8 cellular contexts compared by ENCODE assay signal in the genomic region with DNA sequence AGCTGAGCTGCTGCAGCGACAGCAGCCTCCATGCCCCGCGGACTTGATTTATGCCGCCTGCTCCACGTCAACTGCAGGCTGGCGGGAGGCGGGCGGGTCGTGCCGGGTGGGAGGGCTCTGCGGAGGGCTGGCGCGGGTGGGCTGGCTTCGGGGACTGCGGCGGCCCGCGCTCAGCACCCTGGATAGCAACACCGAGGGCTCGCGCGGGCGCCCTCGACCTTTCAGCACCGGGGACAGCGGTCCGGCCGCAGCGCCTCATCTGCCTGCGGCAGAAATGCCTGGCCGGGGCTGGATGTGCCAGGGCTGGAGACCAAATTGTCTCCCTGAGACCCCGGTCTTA. TPM values are rescaled to one million over a fixed set of nuclear protein-coding genes. Genes with fewer than 3 reads are reported as not detected.
DNase-seq lines count a peak whose midpoint lies in the region; ATAC-seq and TF ChIP-seq lines count a peak whose summit lies in the region.

No MANE protein-coding gene starts in this region.

- no peak for TF ChIP-seq CTCF in MM.1S (IDR thresholded peaks at IDR 0.05; ENCODE audit: low read length)
- TF ChIP-seq CTCF in right atrium auricular region (IDR thresholded peaks at IDR 0.05), result peak in 1 of 2 donors; percentile 23

- no peaks in the 10 kb centered on the region for H3K9me2 ChIP-seq in MM.1S (replicated peaks; ENCODE audit: insufficient read depth, low read length)

- peak overlapping the region in 1 of 7 donors; percentile 19 for H3K27ac Mint-ChIP-seq in CD4-positive, alpha-beta memory T cell
- H3K27ac Mint-ChIP-seq in T-helper 1 cell treated with Interleukin-12 subunit alpha and Interleukin-12 subunit beta and Interleukin-4 antibody, amounts not matched to agents 30 μg/mL and 1 μg/mL, for 36 hours, result no peak overlapping the region

- H3K4me3 ChIP-seq in CD4-positive, alpha-beta memory T cell (ENCODE audit: low read length in 2 of 2), result no peak overlapping the region
- H3K4me3 ChIP-seq in MM.1S (ENCODE audit: low read length) (no peak overlapping the region), right atrium auricular region (peak overlapping the region in 1 of 2 donors; percentile 36)

- no peaks in the 10 kb centered on the region for H3K36me3 Mint-ChIP-seq in CD4-positive, alpha-beta memory T cell
- H3K36me3 Mint-ChIP-seq in T-helper 1 cell treated with Interleukin-12 subunit alpha and Interleukin-12 subunit beta and Interleukin-4 antibody, amounts not matched to agents 30 μg/mL and 1 μg/mL, for 36 hours (ENCODE audit: low read depth), result no peaks in the 10 kb centered on the region

- H3K9me3 ChIP-seq in CD4-positive, alpha-beta memory T cell (ENCODE audit: control insufficient read depth in 1 of 2, low read length in 2 of 2), result no peaks in the 10 kb centered on the region
- H3K9me3 ChIP-seq in MM.1S (replicated peaks; ENCODE audit: insufficient read depth, low read length) (no peaks in the 10 kb centered on the region), right atrium auricular region (no peaks in the 10 kb centered on the region)

- peaks cover 13% of the 10 kb centered on the region for H3K27me3 ChIP-seq in CD4-positive, alpha-beta memory T cell (ENCODE audit: insufficient read depth, low read length)
- H3K27me3 ChIP-seq in MM.1S (replicated peaks; ENCODE audit: insufficient read depth, low read length) (no peaks in the 10 kb centered on the region), right atrium auricular region (peaks cover 0 to 7% of the 10 kb centered on the region in 2 donors)

- peak overlapping the region in 5 of 8 donors; percentile 18 to 77 (median 53) for H3K4me3 Mint-ChIP-seq in CD4-positive, alpha-beta memory T cell
- peak overlapping the region; percentile 57 for H3K4me3 Mint-ChIP-seq in T-helper 1 cell treated with Interleukin-12 subunit alpha and Interleukin-12 subunit beta and Interleukin-4 antibody, amounts not matched to agents 30 μg/mL and 1 μg/mL, for 36 hours

- H3K4me1 ChIP-seq in CD4-positive, alpha-beta memory T cell (ENCODE audit: insufficient read depth, low read length), result peaks cover 11% of the 10 kb centered on the region
- no peaks in the 10 kb centered on the region for H3K4me1 ChIP-seq in MM.1S (ENCODE audit: low read length)
- peaks cover 0 to 15% of the 10 kb centered on the region in 2 donors for H3K4me1 ChIP-seq in right atrium auricular region

- H3K9me3 Mint-ChIP-seq in CD4-positive, alpha-beta memory T cell, result peaks cover 0 to 13% (median 5%) of the 10 kb centered on the region in 8 donors
- no peaks in the 10 kb centered on the region for H3K9me3 Mint-ChIP-seq in T-helper 1 cell treated with Interleukin-12 subunit alpha and Interleukin-12 subunit beta and Interleukin-4 antibody, amounts not matched to agents 30 μg/mL and 1 μg/mL, for 36 hours

- POLR2A ChIA-PET in CD4-positive, alpha-beta memory T cell (lab: Charles Lee; ENCODE audit: partially characterized antibody), result no interaction called here

- intact Hi-C loops in CD4-positive, alpha-beta memory T cell (cut with micrococcal nuclease), result no loop called here

- no peaks in the 10 kb centered on the region for H3K79me2 ChIP-seq in MM.1S (ENCODE audit: low read length)

- CTCF ChIA-PET in CD4-positive, alpha-beta memory T cell (lab: Charles Lee; ENCODE audit: partially characterized antibody), result no interaction called here

- ATAC-seq in GM21786 (IDR thresholded peaks at IDR 0.05; ENCODE audit: unreplicated experiment) (peak; percentile 69), GM21360 (IDR thresholded peaks at IDR 0.05; ENCODE audit: unreplicated experiment) (no peak)

- H4K20me1 ChIP-seq in MM.1S (ENCODE audit: insufficient read depth, low read length), result no peaks in the 10 kb centered on the region

- H3K36me3 ChIP-seq in CD4-positive, alpha-beta memory T cell (ENCODE audit: insufficient read depth, low read length), result no peaks in the 10 kb centered on the region
- no peaks in the 10 kb centered on the region for H3K36me3 ChIP-seq in MM.1S (replicated peaks; ENCODE audit: insufficient read depth, low read length)
- H3K36me3 ChIP-seq in right atrium auricular region, result no peaks in the 10 kb centered on the region

- peaks cover 7 to 21% (median 11%) of the 10 kb centered on the region in 4 donors for H3K4me1 Mint-ChIP-seq in CD4-positive, alpha-beta memory T cell
- H3K4me1 Mint-ChIP-seq in T-helper 1 cell treated with Interleukin-12 subunit alpha and Interleukin-12 subunit beta and Interleukin-4 antibody, amounts not matched to agents 30 μg/mL and 1 μg/mL, for 36 hours (ENCODE audit: low read depth), result peaks cover 9% of the 10 kb centered on the region

- peak; percentile 44 to 60 (median 59) for DNase-seq in CD4-positive, alpha-beta memory T cell
- peak; percentile 66 for DNase-seq in MM.1S
- peak; percentile 73 for DNase-seq in right atrium auricular region (ENCODE audit: low spot score)
- DNase-seq in putamen (ENCODE audit: low spot score), result peak; percentile 71

- no peak overlapping the region for H2AFZ ChIP-seq in MM.1S (ENCODE audit: low read length)

- H3K27me3 Mint-ChIP-seq in CD4-positive, alpha-beta memory T cell, result peaks cover 38 to 49% of the 10 kb centered on the region in 2 donors
- peaks cover 20% of the 10 kb centered on the region for H3K27me3 Mint-ChIP-seq in T-helper 1 cell treated with Interleukin-12 subunit alpha and Interleukin-12 subunit beta and Interleukin-4 antibody, amounts not matched to agents 30 μg/mL and 1 μg/mL, for 36 hours (ENCODE audit: low read depth)

- H3K9ac ChIP-seq in MM.1S (ENCODE audit: low read length), result no peak overlapping the region

- no peak overlapping the region for H3K4me2 ChIP-seq in MM.1S (ENCODE audit: low read depth, low read length)

- no peaks in the 10 kb centered on the region for H3F3A ChIP-seq in MM.1S (ENCODE audit: insufficient read depth, low read length)

- H3K27ac ChIP-seq in CD4-positive, alpha-beta memory T cell (ENCODE audit: low read depth, low read length), result no peak overlapping the region
- H3K27ac ChIP-seq in MM.1S (ENCODE audit: low read length) (no peak overlapping the region), angular gyrus (ENCODE audit: low read depth, low read length) (peak overlapping the region; percentile 64), right atrium auricular region (peak overlapping the region in 1 of 2 donors; percentile 81)

RNA-seq across cellular contexts. Expression of a gene that starts 0.8 kb away (rescaled TPM):
- not detected for total RNA-seq in CD4-positive, alpha-beta memory T cell
- polyA plus RNA-seq in CD4-positive, alpha-beta memory T cell, result under 1 TPM in 1 of 2 donors, not detected in 1; 0.14 TPM
- 1 to 10 TPM in 1 of 2 donors, under 1 TPM in 1; 0.74 to 9.3 TPM for total RNA-seq in right atrium auricular region
